In the genomic region with DNA sequence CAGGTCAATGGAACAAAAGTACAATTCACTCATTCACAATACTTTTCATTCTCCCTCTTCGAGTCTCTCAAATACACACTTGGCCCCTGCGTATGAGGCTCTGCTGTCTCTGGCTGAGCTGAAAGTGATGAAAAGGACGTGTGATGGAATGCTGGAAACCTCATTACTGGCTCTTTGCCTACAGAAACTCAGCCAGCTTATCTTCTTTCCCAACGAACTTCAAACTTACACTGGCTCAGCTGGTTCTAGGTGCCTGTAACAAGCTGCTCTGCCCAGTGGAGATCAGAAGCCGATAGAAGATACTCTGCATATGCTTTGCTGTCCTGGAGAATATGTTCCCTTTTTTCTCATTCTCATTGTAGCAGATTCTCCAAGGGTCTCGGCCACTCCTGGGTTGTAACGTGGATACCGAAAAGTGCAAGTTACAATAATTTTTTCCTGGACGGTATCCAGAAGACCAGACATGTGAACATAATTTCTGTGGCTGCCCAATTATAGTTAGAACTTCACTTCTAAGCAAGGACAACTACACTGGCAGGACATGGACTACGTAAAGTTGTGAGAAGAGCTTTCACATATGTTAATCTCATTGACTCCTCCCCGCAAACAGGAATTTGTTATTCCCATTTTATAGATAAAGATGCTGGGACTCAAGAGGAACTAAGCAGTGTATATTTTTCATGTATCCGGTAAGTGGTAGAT, we compare ENCODE assay signal across 14 cellular contexts.
A peak's percentile ranks its signal among the peaks of the same experiment; 100 is the strongest.
DNase-seq lines count a peak whose midpoint lies in the region; ATAC-seq and TF ChIP-seq lines count a peak whose summit lies in the region.
"Had no signal": no experiment of that assay in that cellular context is flagged by ENCODE, and none has a peak within 500 bp of the region (broad histone marks: within the 10 kb centered on the region; RNA-seq: fewer than 3 reads in every experiment).

No MANE protein-coding gene starts in this region.

- no peaks in the 10 kb centered on the region for H3K9me3 ChIP-seq in right cardiac atrium (ENCODE audit: control insufficient read depth, low read length)
- H3K9me3 ChIP-seq: neutrophil, spleen had no signal

- peak overlapping the region; percentile 53; the same call in 1 of the 2 replicates for H3K27ac ChIP-seq in C4-2B
- H3K27ac ChIP-seq in right cardiac atrium (ENCODE audit: low read length): peak overlapping the region; percentile 70
- H3K27ac ChIP-seq: neutrophil, spleen had no signal

- TF ChIP-seq CTCF in C4-2B (conservative IDR thresholded peaks at IDR 0.05): no peak
- no peak for TF ChIP-seq CTCF in choroid plexus epithelial cell (conservative IDR thresholded peaks at IDR 0.05; ENCODE audit: low read depth, low read length)
- TF ChIP-seq CTCF in retinal pigment epithelial cell (conservative IDR thresholded peaks at IDR 0.05; ENCODE audit: low read depth, low read length): no peak
- no peak for TF ChIP-seq CTCF in GM13976 (IDR thresholded peaks at IDR 0.05; ENCODE audit: borderline replicate concordance, control extremely low read depth, extremely low read depth, insufficient read depth, missing control alignments)

- WGBS in right cardiac atrium: 16% methylated on average over 12 of the region's 12 CpGs

- intact Hi-C loops in right cardiac atrium (cut with DNase I): no loop called here

- H3K27me3 ChIP-seq in right cardiac atrium (ENCODE audit: control insufficient read depth, insufficient read depth): no peaks in the 10 kb centered on the region
- H3K27me3 ChIP-seq: neutrophil, spleen had no signal

- ATAC-seq in right cardiac atrium (peak; percentile 94), HG02610 (IDR thresholded peaks at IDR 0.05; ENCODE audit: unreplicated experiment) (no peak)
- ATAC-seq: HCT116 had no signal

- H3K4me1 ChIP-seq in right cardiac atrium (ENCODE audit: control insufficient read depth, insufficient read depth, low read length): no peaks in the 10 kb centered on the region
- H3K4me1 ChIP-seq: spleen had no signal

- in situ Hi-C loops in GM13976 (cut with MboI; ENCODE audit: low sequenced_read_pairs, unreplicated experiment): no loop called here

- no peak overlapping the region for H3K4me3 ChIP-seq in choroid plexus epithelial cell (ENCODE audit: low read depth, low read length)
- H3K4me3 ChIP-seq in right cardiac atrium (ENCODE audit: low read length): no peak overlapping the region
- H3K4me3 ChIP-seq in retinal pigment epithelial cell (ENCODE audit: low read length): no peak overlapping the region
- H3K4me3 ChIP-seq: spleen had no signal

- DNase-seq in choroid plexus epithelial cell (ENCODE audit: low read depth) (peak; percentile 76), right cardiac atrium (peak in 2 of 3 donors; percentile 13 to 55), retinal pigment epithelial cell (ENCODE audit: low read depth) (peak; percentile 64), GM13976 (ENCODE audit: low spot score) (no peak), dermis blood vessel endothelial cell (no peak), NCI-H2107 (lab: John Stamatoyannopoulos, UW) (no peak)
- DNase-seq: activated CD8-positive, alpha-beta memory T cell treated with anti-CD3 and anti-CD28 coated beads for 24 hours; NCI-H1092 treated with DMSO at 0.1 percent for 48 hours; NCI-H345; spleen had no signal

Comparison
In these comparisons a context has a peak if more than half of its experiments do, and no peak if none do; other contexts are left out.
1. DNase-seq: peak in choroid plexus epithelial cell (single experiment), right cardiac atrium (2 of 3) and retinal pigment epithelial cell (single experiment); none in GM13976 (single experiment), dermis blood vessel endothelial cell (single experiment) and NCI-H2107 (single experiment).